In genomic region chr1:153928245-153928644, GRCh38 we compare ENCODE assay signal across 11 cellular contexts. TPM values are rescaled to one million over a fixed set of nuclear protein-coding genes. Genes with fewer than 3 reads are reported as not detected.
DNase-seq lines count a peak whose midpoint lies in the region; ATAC-seq and TF ChIP-seq lines count a peak whose summit lies in the region.
"Had no signal": no experiment of that assay in that cellular context is flagged by ENCODE, and none has a peak within 500 bp of the region (broad histone marks: within the 10 kb centered on the region; RNA-seq: fewer than 3 reads in every experiment).

No MANE protein-coding gene starts in this region.

- H3K9ac ChIP-seq in HUES48 (ENCODE audit: low read depth, low read length), result no peak overlapping the region

- H3K27ac Mint-ChIP-seq in CD8-positive, alpha-beta T cell, result peak overlapping the region; percentile 60
- H3K27ac Mint-ChIP-seq in central memory CD8-positive, alpha-beta T cell (ENCODE audit: low read depth), result peak overlapping the region; percentile 70
- peak overlapping the region; percentile 80 for H3K27ac Mint-ChIP-seq in nephron progenitor cell
- H3K27ac Mint-ChIP-seq: activated CD4-positive, alpha-beta memory T cell treated with anti-CD3 and anti-CD28 coated beads, Interleukin-2, amount 10 ng/mL, durations not matched to agents 7 days and 5 days had no signal

- peaks cover 14% of the 10 kb centered on the region for H3K4me1 Mint-ChIP-seq in CD8-positive, alpha-beta T cell (ENCODE audit: low read depth)
- H3K4me1 Mint-ChIP-seq in central memory CD8-positive, alpha-beta T cell, result peaks cover 22% of the 10 kb centered on the region
- H3K4me1 Mint-ChIP-seq in nephron progenitor cell, result peaks cover 7% of the 10 kb centered on the region

- H3K36me3 Mint-ChIP-seq in CD8-positive, alpha-beta T cell, result peaks cover 37% of the 10 kb centered on the region
- peaks cover 13% of the 10 kb centered on the region for H3K36me3 Mint-ChIP-seq in central memory CD8-positive, alpha-beta T cell (ENCODE audit: insufficient read depth)
- peaks cover 14% of the 10 kb centered on the region for H3K36me3 Mint-ChIP-seq in nephron progenitor cell (ENCODE audit: low read depth)

- H3K4me3 Mint-ChIP-seq in CD8-positive, alpha-beta T cell, result no peak overlapping the region
- H3K4me3 Mint-ChIP-seq in central memory CD8-positive, alpha-beta T cell, result no peak overlapping the region
- H3K4me3 Mint-ChIP-seq in nephron progenitor cell, result no peak overlapping the region
- H3K4me3 Mint-ChIP-seq: activated CD4-positive, alpha-beta memory T cell treated with anti-CD3 and anti-CD28 coated beads, Interleukin-2, amount 10 ng/mL, durations not matched to agents 7 days and 5 days had no signal

- DNase-seq in CD8-positive, alpha-beta T cell, result no peak
- no peak for DNase-seq in central memory CD8-positive, alpha-beta T cell (ENCODE audit: low spot score in 2 of 2)
- DNase-seq in nephron progenitor cell, result no peak
- no peak for DNase-seq in NCI-H1092 (lab: John Stamatoyannopoulos, UW)
- DNase-seq in GDM1 (lab: John Stamatoyannopoulos, UW), result no peak
- DNase-seq: activated CD4-positive, alpha-beta memory T cell treated with anti-CD3 and anti-CD28 coated beads, Interleukin-2, amount 10 ng/mL, durations not matched to agents 7 days and 5 days; foreskin keratinocyte; SW 1271 had no signal

- POLR2A ChIA-PET in CD8-positive, alpha-beta T cell (lab: Charles Lee), result interaction anchor here (3.4 kb wide), 1 partner anchor 17 kb away, joined by 20 read pairs; the partner anchor contains the start of gene DENND4B

- no peaks in the 10 kb centered on the region for H3K9me3 ChIP-seq in CD8-positive, alpha-beta T cell (ENCODE audit: low read length)
- H3K9me3 ChIP-seq in HUES48 (ENCODE audit: control insufficient read depth, insufficient read depth, low read length), result no peaks in the 10 kb centered on the region
- H3K9me3 ChIP-seq: tibial artery had no signal

- CTCF ChIA-PET in CD8-positive, alpha-beta T cell (lab: Charles Lee), result interaction anchor here (0.6 kb wide), 1 partner anchor 352 kb away, joined by 3 read pairs; no protein-coding TSS in a partner anchor

- intact Hi-C loops in CD8-positive, alpha-beta T cell (cut with DNase I, micrococcal nuclease), result no loop called here

- no peaks in the 10 kb centered on the region for H3K9me3 Mint-ChIP-seq in CD8-positive, alpha-beta T cell
- H3K9me3 Mint-ChIP-seq in central memory CD8-positive, alpha-beta T cell, result no peaks in the 10 kb centered on the region
- no peaks in the 10 kb centered on the region for H3K9me3 Mint-ChIP-seq in nephron progenitor cell
- H3K9me3 Mint-ChIP-seq: activated CD4-positive, alpha-beta memory T cell treated with anti-CD3 and anti-CD28 coated beads, Interleukin-2, amount 10 ng/mL, durations not matched to agents 7 days and 5 days had no signal

- H3K27me3 Mint-ChIP-seq in CD8-positive, alpha-beta T cell (ENCODE audit: low read depth), result no peaks in the 10 kb centered on the region
- no peaks in the 10 kb centered on the region for H3K27me3 Mint-ChIP-seq in central memory CD8-positive, alpha-beta T cell
- no peaks in the 10 kb centered on the region for H3K27me3 Mint-ChIP-seq in nephron progenitor cell (ENCODE audit: low read depth, poor library complexity)
- H3K27me3 Mint-ChIP-seq: activated CD4-positive, alpha-beta memory T cell treated with anti-CD3 and anti-CD28 coated beads, Interleukin-2, amount 10 ng/mL, durations not matched to agents 7 days and 5 days had no signal

- H3K27me3 ChIP-seq in CD8-positive, alpha-beta T cell (ENCODE audit: insufficient read depth, low read length), result no peaks in the 10 kb centered on the region
- H3K27me3 ChIP-seq in HUES48 (ENCODE audit: control insufficient read depth, insufficient read depth, low read length), result no peaks in the 10 kb centered on the region
- H3K27me3 ChIP-seq: foreskin keratinocyte, tibial artery had no signal

- no peak for ATAC-seq in CD8-positive, alpha-beta T cell
- ATAC-seq in central memory CD8-positive, alpha-beta T cell (replicated peaks; ENCODE audit: extremely low read depth, poor library complexity, severe bottlenecking), result no peak
- no peak for ATAC-seq in HG03354 (IDR thresholded peaks at IDR 0.05; ENCODE audit: poor library complexity, severe bottlenecking, unreplicated experiment)
- ATAC-seq: foreskin keratinocyte had no signal

- no peak for TF ChIP-seq CTCF in CD8-positive, alpha-beta T cell (IDR thresholded peaks at IDR 0.05)
- TF ChIP-seq CTCF in nephron progenitor cell (IDR thresholded peaks at IDR 0.05), result no peak

- peaks cover 27% of the 10 kb centered on the region for H3K36me3 ChIP-seq in CD8-positive, alpha-beta T cell (ENCODE audit: insufficient read depth, low read length)
- peaks cover 36% of the 10 kb centered on the region for H3K36me3 ChIP-seq in HUES48 (ENCODE audit: control insufficient read depth, insufficient read depth, low read length)

- H3K27ac ChIP-seq in CD8-positive, alpha-beta T cell (ENCODE audit: low read depth, low read length), result no peak overlapping the region
- peak overlapping the region; percentile 6 for H3K27ac ChIP-seq in HUES48 (ENCODE audit: low read depth, low read length)
- H3K27ac ChIP-seq: foreskin keratinocyte, tibial artery had no signal

- peaks cover 16% of the 10 kb centered on the region for H3K4me1 ChIP-seq in CD8-positive, alpha-beta T cell (ENCODE audit: insufficient read depth, low read length)
- H3K4me1 ChIP-seq in HUES48 (ENCODE audit: control insufficient read depth, insufficient read depth, low read length), result peaks cover 5% of the 10 kb centered on the region; the same call in 1 of the 2 replicates
- H3K4me1 ChIP-seq: foreskin keratinocyte had no signal

- H3K4me3 ChIP-seq in CD8-positive, alpha-beta T cell (ENCODE audit: low read depth, low read length), result no peak overlapping the region
- H3K4me3 ChIP-seq in HUES48 (ENCODE audit: low read depth, low read length), result no peak overlapping the region
- H3K4me3 ChIP-seq: tibial artery had no signal

RNA-seq across cellular contexts. Expression of gene GATAD2B, which starts 5.5 kb away (rescaled TPM):
- total RNA-seq in CD8-positive, alpha-beta T cell, result 10 to 100 TPM; 52.0 to 52.1 TPM

RNA-seq across cellular contexts. Expression of gene DENND4B, which starts 18.3 kb away (rescaled TPM):
- 10 to 100 TPM; 87.2 to 91.3 TPM for total RNA-seq in CD8-positive, alpha-beta T cell

RNA-seq across cellular contexts. Expression of gene CRTC2, which starts 30.2 kb away (rescaled TPM):
- total RNA-seq in CD8-positive, alpha-beta T cell, result 100 to 1,000 TPM; 169 to 201 TPM

RNA-seq across cellular contexts. Expression of gene SLC39A1, which starts 35.1 kb away (rescaled TPM):
- total RNA-seq in CD8-positive, alpha-beta T cell, result 1 to 10 TPM; 7.2 to 7.7 TPM

RNA-seq across cellular contexts. Expression of gene CREB3L4, which starts 39.5 kb away (rescaled TPM):
- total RNA-seq in CD8-positive, alpha-beta T cell, result 1 to 10 TPM; 3.0 to 3.7 TPM
